8 cellular contexts compared by ENCODE assay signal in genomic region chr5:138354926-138355378, GRCh38. TPM values are rescaled to one million over a fixed set of nuclear protein-coding genes. Genes with fewer than 3 reads are reported as not detected.
DNase-seq lines count a peak whose midpoint lies in the region; ATAC-seq, FAIRE-seq and TF ChIP-seq lines count a peak whose summit lies in the region.

No MANE protein-coding gene starts in this region.

- TF ChIP-seq POLR2A in GM12878 (IDR thresholded peaks at IDR 0.05; ENCODE audit: low read depth, low read length), result no peak

- H3K9me3 ChIP-seq in SK-N-SH, result no peaks in the 10 kb centered on the region
- no peaks in the 10 kb centered on the region for H3K9me3 ChIP-seq in GM12878 (replicated peaks; ENCODE audit: control insufficient read depth, insufficient read depth, low read length)

- H3K36me3 ChIP-seq in SK-N-SH (replicated peaks in 1 of 2; ENCODE audit: control insufficient read depth in 1 of 2, insufficient read depth in 2 of 2, low read length in 1 of 2) (peaks cover 2 to 7% of the 10 kb centered on the region in 2 experiments), GM12878 (ENCODE audit: control insufficient read depth in 2 of 2, insufficient read depth in 2 of 2, low read length in 1 of 2) (no peaks in the 10 kb centered on the region)

- SMC1A ChIA-PET in GM12878 (lab: Charles Lee; ENCODE audit: uncharacterized antibody, unreplicated experiment), result interaction anchor here (1.0 to 6.5 kb wide), 13 partner anchors 14 to 175 kb away, joined by 3 to 102 read pairs (median 5); partner anchors contain the start of genes BRD8, CDC23, CDC25C and FAM53C

- ATAC-seq in GM18498 (IDR thresholded peaks at IDR 0.05; ENCODE audit: unreplicated experiment) (peak; percentile 35), HG03442 (IDR thresholded peaks at IDR 0.05; ENCODE audit: unreplicated experiment) (peak; percentile 41), GM12878 (peak; percentile 80)

- TF ChIP-seq CTCF in SK-N-SH (IDR thresholded peaks at IDR 0.05) (peak; percentile 32), GM12878 (IDR thresholded peaks at IDR 0.05 in 2 of 3, conservative IDR thresholded peaks at IDR 0.05 in 1 of 3; ENCODE audit: control insufficient read depth in 2 of 3, extremely low read depth in 1 of 3, insufficient read depth in 1 of 3, low read depth in 3 of 3, low read length in 3 of 3) (peak; percentile 8 to 21 (median 20); a peak in 1 of 6 replicates)

- H3K27me3 ChIP-seq in SK-N-SH (ENCODE audit: insufficient read depth) (no peaks in the 10 kb centered on the region), GM12878 (replicated peaks in 1 of 2; ENCODE audit: control insufficient read depth in 2 of 2, insufficient read depth in 2 of 2, low read length in 1 of 2) (no peaks in the 10 kb centered on the region)

- in situ Hi-C loops in GM12878 (cut with MboI), result no loop called here

- no peaks in the 10 kb centered on the region for H3K9me2 ChIP-seq in SK-N-SH

- TF ChIP-seq EP300 in SK-N-SH (IDR thresholded peaks at IDR 0.05; ENCODE audit: borderline replicate concordance in 1 of 2, low read depth in 1 of 2, low read length in 1 of 2), result no peak
- TF ChIP-seq EP300 in GM12878 (IDR thresholded peaks at IDR 0.05; ENCODE audit: borderline replicate concordance in 1 of 2, control insufficient read depth in 1 of 2, low read depth in 2 of 2, low read length in 2 of 2), result no peak

- H2AFZ ChIP-seq in SK-N-SH (ENCODE audit: low read depth), result no peak overlapping the region
- no peak overlapping the region for H2AFZ ChIP-seq in GM12878 (ENCODE audit: control insufficient read depth, low read depth, low read length)

- DNase-seq in 8988T (peak; percentile 58), SK-N-SH (peak; percentile 64), GM12878 (ENCODE audit: low read depth, low spot score) (peak; percentile 76), iPS-NIHi11 (ENCODE audit: low spot score) (peak; percentile 80), NCI-H1092 (lab: John Stamatoyannopoulos, UW) (no peak)
- peak; percentile 46 for DNase-seq in stimulated activated CD4-positive, alpha-beta T cell treated with anti-CD3 and anti-CD28 coated beads, Interleukin-4, amount 100 ng/mL, for 1 hour

- H3K79me2 ChIP-seq in SK-N-SH (ENCODE audit: insufficient read depth) (peaks cover 71% of the 10 kb centered on the region), GM12878 (ENCODE audit: control insufficient read depth, insufficient read depth, low read length) (peaks cover 58% of the 10 kb centered on the region)

- peak overlapping the region; percentile 81 for H3K4me2 ChIP-seq in SK-N-SH
- H3K4me2 ChIP-seq in GM12878 (ENCODE audit: control insufficient read depth, insufficient read depth), result peak overlapping the region; percentile 90

- 33% methylated on average over 6 of the region's 6 CpGs for WGBS in SK-N-SH (ENCODE audit: low lambda C conversion rate)
- 0% methylated on average over 6 of the region's 6 CpGs for WGBS in GM12878 (ENCODE audit: insufficient coverage, insufficient replicate concordance, low lambda C conversion rate, missing lambda C conversion rate)

- FAIRE-seq in GM12878 (lab: Jason Lieb, UNC), result peak; percentile 98

- BruUV-seq in GM12878 (replicated peaks; lab: Mats Ljungman, UMichigan), result no TSS peak

- H3K9ac ChIP-seq in SK-N-SH (no peak overlapping the region), GM12878 (ENCODE audit: control insufficient read depth, insufficient read depth, low read length) (peak overlapping the region; percentile 96; the same call in 1 of the 2 replicates)

- H3F3A ChIP-seq in SK-N-SH (replicated peaks; ENCODE audit: insufficient read depth), result peaks cover 39% of the 10 kb centered on the region

- H4K20me1 ChIP-seq in SK-N-SH (ENCODE audit: insufficient read depth) (peaks cover 63% of the 10 kb centered on the region), GM12878 (ENCODE audit: control insufficient read depth, insufficient read depth) (no peaks in the 10 kb centered on the region)

- RAD21 ChIA-PET in GM12878 (lab: Charles Lee; ENCODE audit: unreplicated experiment), result interaction anchor here (0.6 to 4.0 kb wide), 7 partner anchors 15 to 220 kb away, joined by 3 to 22 read pairs (median 14); partner anchors contain the start of genes BRD8, CDC25C, FAM53C and HSPA9

- TF ChIP-seq RAD21 in SK-N-SH (IDR thresholded peaks at IDR 0.05; ENCODE audit: low read length) (no peak), GM12878 (IDR thresholded peaks at IDR 0.05; ENCODE audit: insufficient read depth, low read depth, low read length) (no peak)

- POLR2A ChIA-PET in SK-N-SH (lab: Yijun Ruan, JAX), result interaction anchor here (1.3 kb wide), 1 partner anchor 17 kb away, joined by 4 read pairs; the partner anchor contains the start of gene FAM53C
- POLR2A ChIA-PET in GM12878 (lab: Charles Lee), result interaction anchor here (0.5 to 8.9 kb wide), 3 partner anchors 17 to 87 kb away, joined by 3 to 143 read pairs (median 33); partner anchors contain the start of genes CDC25C and FAM53C

- CTCF ChIA-PET in SK-N-SH (lab: Yijun Ruan, JAX), result interaction anchor here (0.7 to 8.9 kb wide), 10 partner anchors 10 to 514 kb away, joined by 3 to 239 read pairs (median 4); partner anchors contain the start of genes BRD8, CDC25C, FAM53C and KIF20A
- CTCF ChIA-PET in GM12878 (lab: Yijun Ruan, JAX), result interaction anchor here (0.7 to 7.7 kb wide), 16 partner anchors 10 to 176 kb away, joined by 3 to 266 read pairs (median 8); partner anchors contain the start of genes BRD8, CDC23, CDC25C and EGR1

- H3K4me3 ChIP-seq in SK-N-SH (ENCODE audit: low read depth in 2 of 2, low read length in 1 of 2) (peak overlapping the region; percentile 81 to 92), GM12878 (peak overlapping the region; percentile 99)

- intact Hi-C loops in GM12878 (cut with micrococcal nuclease; ENCODE audit: unreplicated experiment), result loop anchor here (10.0 kb wide), 1 partner anchor 320 kb away; the partner anchor contains the start of gene FAM13B

- H3K27ac ChIP-seq in SK-N-SH (ENCODE audit: low read depth in 2 of 2, low read length in 1 of 2) (peak overlapping the region in 1 of 2 experiments; percentile 81; a peak in 1 of 4 replicates), GM12878 (ENCODE audit: control insufficient read depth, insufficient read depth) (no peak overlapping the region)

- peaks cover 7 to 9% of the 10 kb centered on the region in 2 experiments; a peak in 3 of 4 replicates for H3K4me1 ChIP-seq in SK-N-SH (ENCODE audit: control insufficient read depth in 1 of 2, insufficient read depth in 2 of 2, low read depth in 1 of 2, low read length in 1 of 2)
- peaks cover 3% of the 10 kb centered on the region for H3K4me1 ChIP-seq in GM12878 (ENCODE audit: control insufficient read depth, insufficient read depth, low read length)

RNA-seq across cellular contexts. Expression of gene KDM3B, which starts 2.5 kb away (rescaled TPM):
- polyA plus RNA-seq in SK-N-SH (2012; rRNA removed), result 22.4 and 24.5 TPM in 2 replicates
- polyA plus RNA-seq in SK-N-SH (2012; cell fraction: cytosol; rRNA removed), result 18.7 and 20.8 TPM in 2 replicates
- polyA plus RNA-seq in SK-N-SH (2012; cell fraction: nucleus; rRNA removed), result 20.3 and 43.7 TPM in 2 replicates
- total RNA-seq in GM12878 (2013; cell fraction: nucleolus; rRNA removed), result 82.4 and 90.1 TPM in 2 replicates
- 30.3 and 32.0 TPM in 2 replicates for total RNA-seq in GM12878 (2014; rRNA removed)
- 30.5 and 30.9 TPM in 2 replicates for total RNA-seq in GM12878 (2014; rRNA removed; fragmentation: Illumina TruSeq; extraction: Trizol)
- 41.0 and 43.1 TPM in 2 replicates for total RNA-seq in GM12878 (2021)
- 24.3 TPM for polyA plus RNA-seq in GM12878 (2011; ENCODE audit: low read depth)
- polyA plus RNA-seq in GM12878 (2011; rRNA removed), result 31.3 and 35.0 TPM in 2 replicates
- 16.1 and 20.2 TPM in 2 replicates for polyA plus RNA-seq in GM12878 (2011; cell fraction: cytosol; rRNA removed)
- polyA plus RNA-seq in GM12878 (2011; cell fraction: nucleus; rRNA removed), result 32.7 and 33.7 TPM in 2 replicates
- 24.3 and 27.3 TPM in 2 replicates for polyA plus RNA-seq in GM12878 (2012)
- polyA plus RNA-seq in GM12878 (2014; fragmentation: Illumina TruSeq; extraction: Trizol), result 45.7 and 52.5 TPM in 2 replicates
- 1 to 10 TPM; 8.5 to 9.6 TPM for polyA plus RNA-seq in GM12878 (2014; fragmentation: Nextera tagmentation; extraction: Ambion mirVana)
- 26.7 and 27.7 TPM in 2 replicates for polyA plus RNA-seq in GM12878 (2014; rRNA removed)
- 10 to 100 TPM; 13.9 to 14.8 TPM for polyA plus RNA-seq in GM12878 (2016; fragmentation: Nextera tagmentation; extraction: Ambion mirVana)
- 50.0 and 67.0 TPM in 2 replicates for polyA minus RNA-seq in GM12878 (2011; rRNA and poly(A)+ RNA removed)
- 20.2 and 25.3 TPM in 2 replicates for polyA minus RNA-seq in GM12878 (2011; cell fraction: cytosol; rRNA and poly(A)+ RNA removed)
- 18.3 and 29.3 TPM in 2 replicates for polyA minus RNA-seq in GM12878 (2011; cell fraction: nucleus; rRNA and poly(A)+ RNA removed)

RNA-seq across cellular contexts. Expression of gene FAM53C, which starts 16.9 kb away (rescaled TPM):
- 14.5 and 18.7 TPM in 2 replicates for polyA plus RNA-seq in SK-N-SH (2012; rRNA removed)
- polyA plus RNA-seq in SK-N-SH (2012; cell fraction: cytosol; rRNA removed), result 9.8 and 13.4 TPM in 2 replicates
- 16.3 and 25.6 TPM in 2 replicates for polyA plus RNA-seq in SK-N-SH (2012; cell fraction: nucleus; rRNA removed)
- total RNA-seq in GM12878 (2013; cell fraction: nucleolus; rRNA removed), result 26.9 and 29.4 TPM in 2 replicates
- 25.6 and 29.4 TPM in 2 replicates for total RNA-seq in GM12878 (2014; rRNA removed)
- 16.8 and 17.6 TPM in 2 replicates for total RNA-seq in GM12878 (2014; rRNA removed; fragmentation: Illumina TruSeq; extraction: Trizol)
- total RNA-seq in GM12878 (2021), result 27.9 and 31.3 TPM in 2 replicates
- 22.9 TPM for polyA plus RNA-seq in GM12878 (2011; ENCODE audit: low read depth)
- 21.8 and 29.3 TPM in 2 replicates for polyA plus RNA-seq in GM12878 (2011; rRNA removed)
- 25.3 and 31.6 TPM in 2 replicates for polyA plus RNA-seq in GM12878 (2011; cell fraction: cytosol; rRNA removed)
- 32.4 and 38.4 TPM in 2 replicates for polyA plus RNA-seq in GM12878 (2011; cell fraction: nucleus; rRNA removed)
- polyA plus RNA-seq in GM12878 (2012), result 23.5 and 28.3 TPM in 2 replicates
- 20.1 and 22.5 TPM in 2 replicates for polyA plus RNA-seq in GM12878 (2014; fragmentation: Illumina TruSeq; extraction: Trizol)
- polyA plus RNA-seq in GM12878 (2014; fragmentation: Nextera tagmentation; extraction: Ambion mirVana), result 1 to 10 TPM; 8.0 to 8.8 TPM
- polyA plus RNA-seq in GM12878 (2014; rRNA removed), result 21.3 and 22.0 TPM in 2 replicates
- 10 to 100 TPM; 29.3 to 30.8 TPM for polyA plus RNA-seq in GM12878 (2016; fragmentation: Nextera tagmentation; extraction: Ambion mirVana)
- 33.6 and 37.1 TPM in 2 replicates for polyA minus RNA-seq in GM12878 (2011; rRNA and poly(A)+ RNA removed)
- polyA minus RNA-seq in GM12878 (2011; cell fraction: cytosol; rRNA and poly(A)+ RNA removed), result 10.2 and 15.2 TPM in 2 replicates
- 16.6 and 21.1 TPM in 2 replicates for polyA minus RNA-seq in GM12878 (2011; cell fraction: nucleus; rRNA and poly(A)+ RNA removed)

RNA-seq across cellular contexts. Expression of gene CDC25C, which starts 23.3 kb away (rescaled TPM):
- polyA plus RNA-seq in SK-N-SH (2012; rRNA removed) (4.9 and 5.2 TPM in 2 replicates), GM12878 (2011; rRNA removed) (30.7 and 38.9 TPM in 2 replicates), GM12878 (2014; fragmentation: Illumina TruSeq; extraction: Trizol) (15.9 and 21.4 TPM in 2 replicates), GM12878 (2014; fragmentation: Nextera tagmentation; extraction: Ambion mirVana) (10 to 100 TPM; 14.0 to 14.3 TPM), GM12878 (2014; rRNA removed) (11.4 and 11.6 TPM in 2 replicates), GM12878 (2016; fragmentation: Nextera tagmentation; extraction: Ambion mirVana) (10 to 100 TPM; 15.5 to 15.9 TPM)
- polyA plus RNA-seq in SK-N-SH (2012; cell fraction: cytosol; rRNA removed), result 4.8 and 5.8 TPM in 2 replicates
- 3.9 and 5.3 TPM in 2 replicates for polyA plus RNA-seq in SK-N-SH (2012; cell fraction: nucleus; rRNA removed)
- total RNA-seq in GM12878 (2013; cell fraction: nucleolus; rRNA removed), result 20.1 and 22.2 TPM in 2 replicates
- total RNA-seq in GM12878 (2014; rRNA removed) (12.2 and 14.4 TPM in 2 replicates), GM12878 (2014; rRNA removed; fragmentation: Illumina TruSeq; extraction: Trizol) (15.1 and 15.4 TPM in 2 replicates), GM12878 (2021) (9.2 and 10.2 TPM in 2 replicates)
- 5.7 TPM for polyA plus RNA-seq in GM12878 (2011; ENCODE audit: low read depth)
- polyA plus RNA-seq in GM12878 (2011; cell fraction: cytosol; rRNA removed), result 18.7 and 21.1 TPM in 2 replicates
- polyA plus RNA-seq in GM12878 (2011; cell fraction: nucleus; rRNA removed), result 19.3 and 20.4 TPM in 2 replicates
- 4.4 and 8.1 TPM in 2 replicates for polyA plus RNA-seq in GM12878 (2012)
- polyA minus RNA-seq in GM12878 (2011; rRNA and poly(A)+ RNA removed), result 21.7 and 22.5 TPM in 2 replicates
- polyA minus RNA-seq in GM12878 (2011; cell fraction: cytosol; rRNA and poly(A)+ RNA removed), result 7.2 and 8.8 TPM in 2 replicates
- 11.6 and 13.6 TPM in 2 replicates for polyA minus RNA-seq in GM12878 (2011; cell fraction: nucleus; rRNA and poly(A)+ RNA removed)
